Comparison of ENCODE assay signal across 8 cellular contexts in the genomic region with DNA sequence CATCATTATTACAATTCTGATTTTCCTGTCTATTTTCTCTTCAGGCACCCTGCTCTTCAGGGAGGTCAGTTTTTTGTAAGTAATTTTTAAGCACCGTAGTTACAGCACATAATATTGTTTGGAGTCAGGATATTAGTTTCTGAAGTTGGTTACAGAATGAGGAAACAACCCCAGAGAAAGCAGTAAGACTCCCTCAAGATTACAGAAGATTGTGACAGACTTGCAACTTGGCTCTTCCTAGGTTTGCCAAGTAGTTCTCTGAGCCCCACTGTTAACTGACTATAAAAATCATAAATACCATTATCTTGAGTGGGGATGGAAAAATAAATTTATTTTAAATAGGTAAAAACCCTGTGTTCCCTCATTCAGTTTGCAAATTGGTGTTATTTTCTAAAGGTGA. TPM values are rescaled to one million over a fixed set of nuclear protein-coding genes. Genes with fewer than 3 reads are reported as not detected.
DNase-seq lines count a peak whose midpoint lies in the region; ATAC-seq and TF ChIP-seq lines count a peak whose summit lies in the region.

No MANE protein-coding gene starts in this region.

- CTCF ChIA-PET in Panc1 (lab: Charles Lee): no interaction called here

- in situ Hi-C loops in Panc1 (cut with HindIII; ENCODE audit: low pct_unique_long_range_greater_than_20kb, low sequenced_read_pairs): no loop called here

- TF ChIP-seq CTCF in GM12864 (IDR thresholded peaks at IDR 0.05; ENCODE audit: low read depth, low read length, missing control alignments) (no peak), Panc1 (IDR thresholded peaks at IDR 0.05) (no peak), epithelial cell of proximal tubule (conservative IDR thresholded peaks at IDR 0.05; ENCODE audit: low read depth, low read length) (no peak), progenitor cell of endocrine pancreas (IDR thresholded peaks at IDR 0.05; ENCODE audit: unreplicated experiment) (no peak)

- H3K4me1 Mint-ChIP-seq in progenitor cell of endocrine pancreas (ENCODE audit: low read depth): peaks cover 13% of the 10 kb centered on the region

- H3K4me1 ChIP-seq in Panc1 (ENCODE audit: control insufficient read depth, insufficient read depth, low read length): peaks cover 23% of the 10 kb centered on the region

- H3K36me3 ChIP-seq in Panc1 (ENCODE audit: control insufficient read depth, insufficient read depth, low read length): peaks cover 6% of the 10 kb centered on the region

- peak overlapping the region; percentile 90 for H3K27ac Mint-ChIP-seq in progenitor cell of endocrine pancreas

- H3K27me3 ChIP-seq in Panc1 (ENCODE audit: control insufficient read depth, insufficient read depth, low read length): no peaks in the 10 kb centered on the region

- POLR2A ChIA-PET in Panc1 (lab: Charles Lee): no interaction called here

- ATAC-seq in Panc1 (no peak), HG03196 (IDR thresholded peaks at IDR 0.05; ENCODE audit: unreplicated experiment) (no peak)

- intact Hi-C loops in Panc1 (cut with micrococcal nuclease; ENCODE audit: unreplicated experiment): no loop called here

- BruUV-seq in Panc1 (replicated peaks; lab: Mats Ljungman, UMichigan): no TSS peak

- peaks cover 2% of the 10 kb centered on the region for H3K36me3 Mint-ChIP-seq in progenitor cell of endocrine pancreas (ENCODE audit: insufficient read depth)

- DNase-seq in GM12864 (ENCODE audit: low read depth) (no peak), Panc1 (ENCODE audit: low read depth, low spot score) (no peak), epithelial cell of proximal tubule (ENCODE audit: low read depth) (no peak), progenitor cell of endocrine pancreas (ENCODE audit: low spot score, unreplicated experiment) (no peak), 8988T (no peak), activated gamma-delta T cell (lab: John Stamatoyannopoulos, UW) (no peak), DMS53 (lab: John Stamatoyannopoulos, UW) (no peak)

- no peaks in the 10 kb centered on the region for H3K9me3 ChIP-seq in Panc1 (ENCODE audit: control insufficient read depth, insufficient read depth, low read depth, low read length)

- H3K27me3 Mint-ChIP-seq in progenitor cell of endocrine pancreas: no peaks in the 10 kb centered on the region

- peak overlapping the region; percentile 73 for H3K4me3 ChIP-seq in GM12864 (ENCODE audit: low read depth, low read length)
- H3K4me3 ChIP-seq in Panc1 (ENCODE audit: low read depth in 2 of 2, low read length in 2 of 2): peak overlapping the region; percentile 79 to 85
- H3K4me3 ChIP-seq in epithelial cell of proximal tubule (ENCODE audit: low read depth, low read length): peak overlapping the region; percentile 92

- H3K4me3 Mint-ChIP-seq in progenitor cell of endocrine pancreas (ENCODE audit: low read depth): peak overlapping the region; percentile 90

- peak overlapping the region; percentile 86 for H3K27ac ChIP-seq in Panc1 (ENCODE audit: low read length)

- no peaks in the 10 kb centered on the region for H3K9me3 Mint-ChIP-seq in progenitor cell of endocrine pancreas (ENCODE audit: low read depth)

RNA-seq across cellular contexts. Expression of a gene that starts 1.0 kb away (rescaled TPM):
- total RNA-seq in Panc1 (2021; ENCODE audit: unreplicated experiment) (100 TPM), epithelial cell of proximal tubule (57.7 and 84.0 TPM in 2 replicates), progenitor cell of endocrine pancreas (46.2 and 47.4 TPM in 2 replicates)
- polyA plus RNA-seq in Panc1 (2012; ENCODE audit: insufficient read length): 72.1 TPM
